In genomic region chr15:93424131-93424530, GRCh38 we compare ENCODE assay signal across 19 cellular contexts.
"Had no signal": no experiment of that assay in that cellular context is flagged by ENCODE, and none has a peak within 500 bp of the region (broad histone marks: within the 10 kb centered on the region; RNA-seq: fewer than 3 reads in every experiment).

No MANE protein-coding gene starts in this region.

- H3K9me3 ChIP-seq: colonic mucosa, gastroesophageal sphincter, heart left ventricle, left lung, lower lobe of right lung had no signal

- H3K4me1 ChIP-seq: colonic mucosa, gastroesophageal sphincter, left lung, lower lobe of right lung had no signal

- H3K9me3 Mint-ChIP-seq: dendritic cell treated with granulocyte-macrophage colony-stimulating factor and Interleukin-4, amounts not matched to agents 40 ng/mL and 50 ng/mL, for 4 days; effector memory CD8-positive, alpha-beta T cell had no signal

- H3K36me3 ChIP-seq: colonic mucosa, gastroesophageal sphincter, heart left ventricle, left lung, lower lobe of right lung had no signal

- H3K4me3 ChIP-seq: colonic mucosa, gastroesophageal sphincter, heart left ventricle, hepatocyte, left lung, lower lobe of right lung had no signal

- H3K27ac Mint-ChIP-seq: dendritic cell treated with granulocyte-macrophage colony-stimulating factor and Interleukin-4, amounts not matched to agents 40 ng/mL and 50 ng/mL, for 4 days; effector memory CD8-positive, alpha-beta T cell; endodermal cell had no signal

- DNase-seq: colonic mucosa; cortex of kidney; effector CD8-positive, alpha-beta T cell; effector memory CD8-positive, alpha-beta T cell; endodermal cell; erythroblast; foreskin keratinocyte; heart left ventricle; left cardiac atrium; left lung; left ventricle myocardium superior; lower lobe of right lung; mesendoderm; midbrain had no signal

- ATAC-seq: effector memory CD8-positive, alpha-beta T cell; esophagus mucosa; foreskin keratinocyte; gastroesophageal sphincter; heart left ventricle; left cardiac atrium; left lung; left ventricle myocardium superior; lower lobe of right lung had no signal

- H3K27ac ChIP-seq: colonic mucosa, epithelial cell of prostate, foreskin keratinocyte, gastroesophageal sphincter, heart left ventricle, hepatocyte, left lung, lower lobe of right lung had no signal

- H3K4me3 Mint-ChIP-seq: dendritic cell treated with granulocyte-macrophage colony-stimulating factor and Interleukin-4, amounts not matched to agents 40 ng/mL and 50 ng/mL, for 4 days; effector memory CD8-positive, alpha-beta T cell; endodermal cell had no signal

- H3K27me3 ChIP-seq: colonic mucosa, foreskin keratinocyte, gastroesophageal sphincter, heart left ventricle, left lung had no signal
